7 cellular contexts compared by ENCODE assay signal in genomic region chr15:87828608-87829007, GRCh38.
"Had no signal": no experiment of that assay in that cellular context is flagged by ENCODE, and none has a peak within 500 bp of the region (broad histone marks: within the 10 kb centered on the region; RNA-seq: fewer than 3 reads in every experiment).

No MANE protein-coding gene starts in this region.

- H2AFZ ChIP-seq: GM23338 had no signal

- ATAC-seq: GM23338 had no signal

- H3K4me3 ChIP-seq: GM23338 had no signal

- DNase-seq: H9, HCEC 1CT, HFFc6, KG1 had no signal

- FAIRE-seq: H1, H54 had no signal

- H3K4me2 ChIP-seq: GM23338 had no signal
